Comparison of ENCODE assay signal across 2 cellular contexts in genomic region chr5:91794856-91795548, GRCh38.
A peak's percentile ranks its signal among the peaks of the same experiment; 100 is the strongest.
TF ChIP-seq lines count a peak whose summit lies in the region.

No MANE protein-coding gene starts in this region.

TF ChIP-seq in A549, 52 proteins besides CTCF, POLR2A, EP300 and RAD21 (continued from another document):
- TF ChIP-seq, protein P1, sequence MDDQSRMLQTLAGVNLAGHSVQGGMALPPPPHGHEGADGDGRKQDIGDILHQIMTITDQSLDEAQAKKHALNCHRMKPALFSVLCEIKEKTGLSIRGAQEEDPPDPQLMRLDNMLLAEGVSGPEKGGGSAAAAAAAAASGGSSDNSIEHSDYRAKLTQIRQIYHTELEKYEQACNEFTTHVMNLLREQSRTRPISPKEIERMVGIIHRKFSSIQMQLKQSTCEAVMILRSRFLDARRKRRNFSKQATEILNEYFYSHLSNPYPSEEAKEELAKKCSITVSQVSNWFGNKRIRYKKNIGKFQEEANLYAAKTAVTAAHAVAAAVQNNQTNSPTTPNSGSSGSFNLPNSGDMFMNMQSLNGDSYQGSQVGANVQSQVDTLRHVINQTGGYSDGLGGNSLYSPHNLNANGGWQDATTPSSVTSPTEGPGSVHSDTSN (IDR thresholded peaks at IDR 0.05), result no peak
- TF ChIP-seq TFCP2L1 (CRISPR knock-in tag; IDR thresholded peaks at IDR 0.05) (no peak), JUN (IDR thresholded peaks at IDR 0.05) (peak in 1 of 2 experiments; percentile 59; a peak in 1 of 5 replicates), HOXB13 (CRISPR knock-in tag; IDR thresholded peaks at IDR 0.05; ENCODE audit: low read depth) (no peak), ELK1 (IDR thresholded peaks at IDR 0.05; ENCODE audit: low read depth, low read length) (no peak), SMC3 (IDR thresholded peaks at IDR 0.05) (no peak), CHD4 (IDR thresholded peaks at IDR 0.05; ENCODE audit: borderline replicate concordance) (no peak), ESRRA (IDR thresholded peaks at IDR 0.05; ENCODE audit: borderline replicate concordance, low read length) (no peak), KDM5A (IDR thresholded peaks at IDR 0.05) (no peak), GATA3 (IDR thresholded peaks at IDR 0.05; ENCODE audit: borderline replicate concordance) (peak; percentile 60; the same call in 1 of the 2 replicates), ZSCAN20 (CRISPR knock-in tag; IDR thresholded peaks at IDR 0.05) (no peak), KDM1A (IDR thresholded peaks at IDR 0.05; ENCODE audit: low read depth) (no peak), CEBPB (IDR thresholded peaks at IDR 0.05) (peak in 1 of 2 experiments; percentile 21; a peak in 1 of 4 replicates), FOSL2 (IDR thresholded peaks at IDR 0.05) (peak; percentile 41; the same call in 1 of the 2 replicates), FOSL2 (CRISPR knock-in tag; IDR thresholded peaks at IDR 0.05) (peak; percentile 89)
- TF ChIP-seq, protein P2, sequence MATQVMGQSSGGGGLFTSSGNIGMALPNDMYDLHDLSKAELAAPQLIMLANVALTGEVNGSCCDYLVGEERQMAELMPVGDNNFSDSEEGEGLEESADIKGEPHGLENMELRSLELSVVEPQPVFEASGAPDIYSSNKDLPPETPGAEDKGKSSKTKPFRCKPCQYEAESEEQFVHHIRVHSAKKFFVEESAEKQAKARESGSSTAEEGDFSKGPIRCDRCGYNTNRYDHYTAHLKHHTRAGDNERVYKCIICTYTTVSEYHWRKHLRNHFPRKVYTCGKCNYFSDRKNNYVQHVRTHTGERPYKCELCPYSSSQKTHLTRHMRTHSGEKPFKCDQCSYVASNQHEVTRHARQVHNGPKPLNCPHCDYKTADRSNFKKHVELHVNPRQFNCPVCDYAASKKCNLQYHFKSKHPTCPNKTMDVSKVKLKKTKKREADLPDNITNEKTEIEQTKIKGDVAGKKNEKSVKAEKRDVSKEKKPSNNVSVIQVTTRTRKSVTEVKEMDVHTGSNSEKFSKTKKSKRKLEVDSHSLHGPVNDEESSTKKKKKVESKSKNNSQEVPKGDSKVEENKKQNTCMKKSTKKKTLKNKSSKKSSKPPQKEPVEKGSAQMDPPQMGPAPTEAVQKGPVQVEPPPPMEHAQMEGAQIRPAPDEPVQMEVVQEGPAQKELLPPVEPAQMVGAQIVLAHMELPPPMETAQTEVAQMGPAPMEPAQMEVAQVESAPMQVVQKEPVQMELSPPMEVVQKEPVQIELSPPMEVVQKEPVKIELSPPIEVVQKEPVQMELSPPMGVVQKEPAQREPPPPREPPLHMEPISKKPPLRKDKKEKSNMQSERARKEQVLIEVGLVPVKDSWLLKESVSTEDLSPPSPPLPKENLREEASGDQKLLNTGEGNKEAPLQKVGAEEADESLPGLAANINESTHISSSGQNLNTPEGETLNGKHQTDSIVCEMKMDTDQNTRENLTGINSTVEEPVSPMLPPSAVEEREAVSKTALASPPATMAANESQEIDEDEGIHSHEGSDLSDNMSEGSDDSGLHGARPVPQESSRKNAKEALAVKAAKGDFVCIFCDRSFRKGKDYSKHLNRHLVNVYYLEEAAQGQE (IDR thresholded peaks at IDR 0.05), result no peak

TF ChIP-seq in HCT116, 20 proteins besides CTCF, POLR2A, EP300 and RAD21 (continued from another document):
- no peak for TF ChIP-seq JUND (IDR thresholded peaks at IDR 0.05)
- TF ChIP-seq ZBTB33 (IDR thresholded peaks at IDR 0.05; ENCODE audit: extremely low read depth, insufficient replicate concordance, low read length), result no peak
- no peak for TF ChIP-seq EGR1 (IDR thresholded peaks at IDR 0.05; ENCODE audit: low read depth)
- TF ChIP-seq FOSL1 (IDR thresholded peaks at IDR 0.05; ENCODE audit: low read depth), result no peak
- no peak for TF ChIP-seq ZNF274 (IDR thresholded peaks at IDR 0.05; ENCODE audit: low read depth, low read length)
- TF ChIP-seq CBX3 (IDR thresholded peaks at IDR 0.05; ENCODE audit: low read depth), result no peak
- no peak for TF ChIP-seq EZH2 (IDR thresholded peaks at IDR 0.05)
- TF ChIP-seq SP1 (IDR thresholded peaks at IDR 0.05; ENCODE audit: low read depth), result no peak
- TF ChIP-seq, protein P2 (IDR thresholded peaks at IDR 0.05; ENCODE audit: low read depth), result no peak
- no peak for TF ChIP-seq POLR2AphosphoS5 (IDR thresholded peaks at IDR 0.05; ENCODE audit: low read depth, low read length)
TF ChIP-seq in HCT116: peak in this region for 0.
